Comparison of ENCODE assay signal across 23 cellular contexts in genomic region chr6:105784179-105784578, GRCh38.
"Had no signal": no experiment of that assay in that cellular context is flagged by ENCODE, and none has a peak within 500 bp of the region (broad histone marks: within the 10 kb centered on the region; RNA-seq: fewer than 3 reads in every experiment).

No MANE protein-coding gene starts in this region.

- H3K36me3 Mint-ChIP-seq: naive thymus-derived CD8-positive, alpha-beta T cell; stimulated activated memory B cell treated with anti-CD40 and anti-IgM and Interleukin-4, amounts not matched to agents 10 μg/mL and 1 μg/mL and 100 μg/mL, for 72 hours had no signal

- H3K4me3 Mint-ChIP-seq: stimulated activated memory B cell treated with anti-CD40 and anti-IgM and Interleukin-4, amounts not matched to agents 10 μg/mL and 1 μg/mL and 100 μg/mL, for 72 hours had no signal

- DNase-seq: dorsolateral prefrontal cortex; effector CD8-positive, alpha-beta T cell; head of caudate nucleus; left colon; left ventricle myocardium superior; mesendoderm; naive thymus-derived CD8-positive, alpha-beta T cell; posterior cingulate gyrus; spleen; stimulated activated CD4-positive, alpha-beta T cell treated with anti-CD3 and anti-CD28 coated beads, Interleukin-15, amount 100 ng/mL, for 24 hours; stimulated activated CD4-positive, alpha-beta T cell treated with anti-CD3 and anti-CD28 coated beads, Interleukin-1b, Interleukin-23, amount 100 ng/mL, for 48 hours; stimulated activated CD4-positive, alpha-beta T cell treated with anti-CD3 and anti-CD28 coated beads, Interleukin-4, amount 100 ng/mL, for 24 hours; stomach; substantia nigra; transverse colon had no signal

- H3K27me3 ChIP-seq: esophagus muscularis mucosa, gastroesophageal sphincter, hepatocyte, spleen, stomach, transverse colon had no signal

- H3K4me2 ChIP-seq: hepatocyte had no signal

- H3K36me3 ChIP-seq: esophagus muscularis mucosa, gastroesophageal sphincter, spleen, stomach, thoracic aorta, transverse colon had no signal

- ATAC-seq: gastroesophageal sphincter; left colon; naive thymus-derived CD8-positive, alpha-beta T cell; sciatic nerve; stimulated activated memory B cell treated with anti-CD40 and anti-IgM and Interleukin-4, amounts not matched to agents 10 μg/mL and 1 μg/mL and 100 μg/mL, for 72 hours had no signal

- H3K27me3 Mint-ChIP-seq: stimulated activated memory B cell treated with anti-CD40 and anti-IgM and Interleukin-4, amounts not matched to agents 10 μg/mL and 1 μg/mL and 100 μg/mL, for 72 hours had no signal

- H3K4me1 ChIP-seq: gastroesophageal sphincter, transverse colon had no signal

- H3K9me3 Mint-ChIP-seq: stimulated activated memory B cell treated with anti-CD40 and anti-IgM and Interleukin-4, amounts not matched to agents 10 μg/mL and 1 μg/mL and 100 μg/mL, for 72 hours had no signal

- H3K27ac ChIP-seq: coronary artery, dorsolateral prefrontal cortex, esophagus muscularis mucosa, gastroesophageal sphincter, hepatocyte, stomach, thoracic aorta, transverse colon had no signal

- H2AFZ ChIP-seq: hepatocyte had no signal

- H3K79me2 ChIP-seq: hepatocyte had no signal

- H3K9me3 ChIP-seq: esophagus muscularis mucosa, gastroesophageal sphincter, spleen, stomach, thoracic aorta, transverse colon had no signal

- H3K4me3 ChIP-seq: coronary artery, dorsolateral prefrontal cortex, esophagus muscularis mucosa, gastroesophageal sphincter, hepatocyte, lung, spleen, stomach, thoracic aorta, transverse colon had no signal
